1 cellular context compared by ENCODE assay signal in genomic region chr7:4803397-4804241, GRCh38.
TF ChIP-seq lines count a peak whose summit lies in the region.

No MANE protein-coding gene starts in this region.

TF ChIP-seq in GM23338, 12 proteins besides CTCF, POLR2A, EP300 and RAD21:
- TF ChIP-seq ETS1 (IDR thresholded peaks at IDR 0.05) = no peak
- no peak for TF ChIP-seq STAT1 (IDR thresholded peaks at IDR 0.05; ENCODE audit: unreplicated experiment)
- no peak for TF ChIP-seq REST (IDR thresholded peaks at IDR 0.05; ENCODE audit: unreplicated experiment)
- TF ChIP-seq EZH2 (IDR thresholded peaks at IDR 0.05; ENCODE audit: low read depth, unreplicated experiment) = no peak
- TF ChIP-seq EZH2phosphoT487 (IDR thresholded peaks at IDR 0.05; ENCODE audit: unreplicated experiment) = no peak
- no peak for TF ChIP-seq POLR2AphosphoS5 (IDR thresholded peaks at IDR 0.05; ENCODE audit: low read depth)
- TF ChIP-seq CREB1 (CRISPR knock-in tag; IDR thresholded peaks at IDR 0.05; ENCODE audit: low read depth) = no peak
- no peak for TF ChIP-seq ZNF114 (CRISPR knock-in tag; IDR thresholded peaks at IDR 0.05)
- no peak for TF ChIP-seq ZNF462 (CRISPR knock-in tag; IDR thresholded peaks at IDR 0.05)
- no peak for TF ChIP-seq NANOG (IDR thresholded peaks at IDR 0.05; ENCODE audit: borderline replicate concordance)
- no peak for TF ChIP-seq JUNB (IDR thresholded peaks at IDR 0.05; ENCODE audit: unreplicated experiment)
- TF ChIP-seq ZNF331 (CRISPR knock-in tag; IDR thresholded peaks at IDR 0.05; ENCODE audit: low read depth) = no peak
